27 cellular contexts compared by ENCODE assay signal in the genomic region with DNA sequence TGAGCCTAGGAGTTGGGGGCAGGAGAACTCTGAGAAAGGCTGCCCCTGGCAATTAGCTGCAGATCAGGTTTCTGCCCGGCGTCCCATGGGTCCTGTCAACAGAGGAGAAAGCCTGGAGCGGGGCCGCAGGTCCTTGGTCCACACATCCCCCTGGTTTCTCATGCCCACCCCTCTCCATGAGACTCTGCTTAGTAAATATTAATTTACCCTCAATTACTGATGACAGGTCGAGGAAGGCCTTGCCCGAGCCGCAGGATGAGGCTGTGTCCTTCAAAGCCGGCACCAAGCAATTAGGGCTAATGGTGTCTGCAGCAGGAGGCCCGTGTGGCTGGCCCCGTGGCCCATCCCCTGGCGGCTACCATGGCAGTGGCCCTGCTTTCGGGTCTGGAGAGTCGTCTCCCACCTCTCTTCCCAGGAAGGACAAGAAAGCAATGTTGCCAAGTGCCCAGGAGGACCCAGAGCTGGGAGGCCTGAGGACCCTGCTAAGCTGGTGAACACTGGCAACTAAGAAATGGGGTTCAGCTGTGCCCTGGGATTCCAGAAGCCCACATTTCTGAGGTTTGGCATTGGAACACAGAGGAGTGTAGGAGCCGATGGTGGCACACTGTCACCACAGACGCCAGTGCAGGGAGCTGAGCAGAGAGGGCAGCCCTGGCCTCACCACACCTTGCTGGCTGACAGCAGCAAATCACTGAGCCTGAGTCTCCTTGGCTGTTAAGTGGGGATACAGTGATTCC.
DNase-seq lines count a peak whose midpoint lies in the region; TF ChIP-seq lines count a peak whose summit lies in the region.
"Had no signal": no experiment of that assay in that cellular context is flagged by ENCODE, and none has a peak within 500 bp of the region (broad histone marks: within the 10 kb centered on the region; RNA-seq: fewer than 3 reads in every experiment).

No MANE protein-coding gene starts in this region.

- H4K8ac ChIP-seq in neuronal stem cell (ENCODE audit: low read depth, low read length): no peak overlapping the region

- no peak overlapping the region for H2BK15ac ChIP-seq in neuronal stem cell (ENCODE audit: low read length)

- H3K9me3 ChIP-seq in BE2C (no peaks in the 10 kb centered on the region), neuronal stem cell (replicated peaks in 1 of 2; ENCODE audit: control insufficient read depth in 2 of 2, insufficient read depth in 1 of 2, low read depth in 1 of 2, low read length in 2 of 2) (no peaks in the 10 kb centered on the region), esophagus muscularis mucosa (peaks cover 0 to 10% (median 3%) of the 10 kb centered on the region in 4 donors), neural progenitor cell (ENCODE audit: low read depth) (no peaks in the 10 kb centered on the region)
- H3K9me3 ChIP-seq: ovary had no signal

- H3F3A ChIP-seq in neural progenitor cell (ENCODE audit: low read depth): peaks cover 11% of the 10 kb centered on the region

- WGBS in neuronal stem cell (ENCODE audit: extremely low coverage in 2 of 2, insufficient read length in 2 of 2, insufficient replicate concordance in 1 of 2), 2 donors: no CpG with 5 or more reads among the region's 15 CpGs
- 62% methylated on average over 10 of the region's 15 CpGs for WGBS in esophagus muscularis mucosa

- no peaks in the 10 kb centered on the region for H3K79me1 ChIP-seq in neuronal stem cell (ENCODE audit: low read depth, low read length)

- H3K4me3 ChIP-seq in BE2C (ENCODE audit: low read depth, low read length): no peak overlapping the region
- H3K4me3 ChIP-seq in coronary artery: no peak overlapping the region
- no peak overlapping the region for H3K4me3 ChIP-seq in neuronal stem cell (ENCODE audit: low read length in 2 of 2)
- H3K4me3 ChIP-seq in esophagus muscularis mucosa: no peak overlapping the region
- H3K4me3 ChIP-seq in neural progenitor cell: no peak overlapping the region
- H3K4me3 ChIP-seq: GM23338, K562, ovary had no signal

- H3K4me2 ChIP-seq in neuronal stem cell (ENCODE audit: insufficient read depth, low read length, poor library complexity, severe bottlenecking): no peak overlapping the region
- H3K4me2 ChIP-seq in neural progenitor cell: no peak overlapping the region
- H3K4me2 ChIP-seq: GM23338 had no signal

- no peaks in the 10 kb centered on the region for H3K79me2 ChIP-seq in neural progenitor cell (ENCODE audit: low read depth)

- H2BK120ac ChIP-seq in neuronal stem cell (ENCODE audit: low read depth, low read length): no peak overlapping the region

- no peak overlapping the region for H2AFZ ChIP-seq in neuronal stem cell (ENCODE audit: low read length)
- H2AFZ ChIP-seq in neural progenitor cell (replicated peaks): no peak overlapping the region
- H2AFZ ChIP-seq: GM23338 had no signal

- H3K36me3 Mint-ChIP-seq in neural progenitor cell: no peaks in the 10 kb centered on the region
- H3K36me3 Mint-ChIP-seq: activated naive CD8-positive, alpha-beta T cell treated with anti-CD3 and anti-CD28 coated beads, Interleukin-2, amount 10 ng/mL, durations not matched to agents 7 days and 5 days; mesothelial cell of epicardium; naive thymus-derived CD8-positive, alpha-beta T cell had no signal

- no peak for TF ChIP-seq POLR2A in esophagus muscularis mucosa (IDR thresholded peaks at IDR 0.05; ENCODE audit: low read depth)

- TF ChIP-seq CTCF in BE2C (IDR thresholded peaks at IDR 0.05; ENCODE audit: low read depth, low read length): no peak
- TF ChIP-seq CTCF in coronary artery (IDR thresholded peaks at IDR 0.05): no peak
- TF ChIP-seq CTCF in esophagus muscularis mucosa (IDR thresholded peaks at IDR 0.05): no peak
- TF ChIP-seq CTCF in neural progenitor cell (IDR thresholded peaks at IDR 0.05): no peak

- H3K4ac ChIP-seq in neuronal stem cell (ENCODE audit: low read length): no peak overlapping the region

- H4K20me1 ChIP-seq in neural progenitor cell (ENCODE audit: low read depth): no peaks in the 10 kb centered on the region

- H3K4me1 Mint-ChIP-seq in neural progenitor cell: peaks cover 21% of the 10 kb centered on the region
- H3K4me1 Mint-ChIP-seq: activated naive CD8-positive, alpha-beta T cell treated with anti-CD3 and anti-CD28 coated beads, Interleukin-2, amount 10 ng/mL, durations not matched to agents 7 days and 5 days; activated T-helper 17 cell treated with anti-CD3 and anti-CD28 coated beads, Interleukin-2, amount 50 U/mL, for 72 hours; CD8-positive, alpha-beta memory T cell; naive thymus-derived CD8-positive, alpha-beta T cell had no signal

- no peak overlapping the region for H2BK12ac ChIP-seq in neuronal stem cell (ENCODE audit: low read length)

- H3K27me3 Mint-ChIP-seq in neural progenitor cell (ENCODE audit: insufficient read depth, low read depth): peaks cover 27% of the 10 kb centered on the region
- H3K27me3 Mint-ChIP-seq: activated naive CD8-positive, alpha-beta T cell treated with anti-CD3 and anti-CD28 coated beads, Interleukin-2, amount 10 ng/mL, durations not matched to agents 7 days and 5 days; activated T-helper 17 cell treated with anti-CD3 and anti-CD28 coated beads, Interleukin-2, amount 50 U/mL, for 72 hours had no signal

- H3K4me1 ChIP-seq in BE2C (peaks cover 37% of the 10 kb centered on the region), neuronal stem cell (ENCODE audit: control insufficient read depth in 2 of 2, insufficient read depth in 1 of 2, low read depth in 1 of 2, low read length in 2 of 2) (peaks cover 0 to 20% of the 10 kb centered on the region in 2 donors), esophagus muscularis mucosa (no peaks in the 10 kb centered on the region), neural progenitor cell (peaks cover 32% of the 10 kb centered on the region)

- H3K14ac ChIP-seq in neuronal stem cell (ENCODE audit: low read length): no peak overlapping the region

- H3K27me3 ChIP-seq in BE2C: no peaks in the 10 kb centered on the region
- peaks cover 0 to 46% (median 0%) of the 10 kb centered on the region in 3 experiments for H3K27me3 ChIP-seq in neuronal stem cell (ENCODE audit: control insufficient read depth in 3 of 3, insufficient read depth in 3 of 3, low read depth in 1 of 3, low read length in 3 of 3)
- H3K27me3 ChIP-seq in esophagus muscularis mucosa: peaks cover 0 to 71% (median under 1%) of the 10 kb centered on the region in 4 donors
- no peaks in the 10 kb centered on the region for H3K27me3 ChIP-seq in neural progenitor cell
- H3K27me3 ChIP-seq: ovary had no signal

- peak overlapping the region; percentile 46 for H3K18ac ChIP-seq in neuronal stem cell (ENCODE audit: low read length)

- H2BK5ac ChIP-seq in neuronal stem cell (ENCODE audit: low read length): peak overlapping the region; percentile 93

- peak overlapping the region; percentile 48 for H2AK5ac ChIP-seq in neuronal stem cell (ENCODE audit: low read depth, low read length)

- no peak for TF ChIP-seq EP300 in esophagus muscularis mucosa (IDR thresholded peaks at IDR 0.05)

- H3K27ac ChIP-seq in coronary artery: no peak overlapping the region
- H3K27ac ChIP-seq in neuronal stem cell (replicated peaks; ENCODE audit: low read length): no peak overlapping the region
- no peak overlapping the region for H3K27ac ChIP-seq in esophagus muscularis mucosa (replicated peaks in 1 of 4)
- H3K27ac ChIP-seq in neural progenitor cell: no peak overlapping the region
- H3K27ac ChIP-seq: 22Rv1, ovary, VCaP had no signal

- H3K27ac Mint-ChIP-seq in neural progenitor cell: no peak overlapping the region
- H3K27ac Mint-ChIP-seq: activated naive CD8-positive, alpha-beta T cell treated with anti-CD3 and anti-CD28 coated beads, Interleukin-2, amount 10 ng/mL, durations not matched to agents 7 days and 5 days; activated T-helper 17 cell treated with anti-CD3 and anti-CD28 coated beads, Interleukin-2, amount 50 U/mL, for 72 hours; CD8-positive, alpha-beta memory T cell; GM23338; mesothelial cell of epicardium; naive thymus-derived CD8-positive, alpha-beta T cell; T-helper 2 cell treated with Interferon-gamma antibody and Interleukin-4, amounts not matched to agents 5 μg/mL and 100 μg/mL, for 36 hours had no signal

- peaks cover 3% of the 10 kb centered on the region for H3K9me3 Mint-ChIP-seq in neural progenitor cell

- no peaks in the 10 kb centered on the region for H3K36me3 ChIP-seq in BE2C
- H3K36me3 ChIP-seq in neuronal stem cell (replicated peaks in 1 of 2; ENCODE audit: control insufficient read depth in 2 of 2, insufficient read depth in 2 of 2, low read length in 2 of 2): no peaks in the 10 kb centered on the region
- no peaks in the 10 kb centered on the region for H3K36me3 ChIP-seq in esophagus muscularis mucosa
- H3K36me3 ChIP-seq in neural progenitor cell: no peaks in the 10 kb centered on the region
- H3K36me3 ChIP-seq: ovary had no signal

- peak; percentile 11 for DNase-seq in DMS 273 (lab: John Stamatoyannopoulos, UW; ENCODE audit: unreplicated experiment)
- DNase-seq in DMS 273 treated with DMSO at 0.1 percent for 48 hours (lab: John Stamatoyannopoulos, UW): no peak
- peak; percentile 73 for DNase-seq in BE2C
- peak; percentile 38 for DNase-seq in coronary artery (ENCODE audit: low spot score)
- DNase-seq in neuronal stem cell (ENCODE audit: low spot score): no peak
- no peak for DNase-seq in esophagus muscularis mucosa (ENCODE audit: extremely low spot score)
- DNase-seq in neural progenitor cell (ENCODE audit: low spot score): no peak
- DNase-seq in SIG-M5 treated with dmso at 0.1 percent for 504 hours (lab: John Stamatoyannopoulos, UW; ENCODE audit: unreplicated experiment): no peak
- DNase-seq: activated CD4-positive, alpha-beta T cell treated with anti-CD3 and anti-CD28 coated beads, Interleukin-2, amount 50 U/mL, for 1 hour; activated naive CD8-positive, alpha-beta T cell treated with anti-CD3 and anti-CD28 coated beads, Interleukin-2, amount 10 ng/mL, durations not matched to agents 7 days and 5 days; CD8-positive, alpha-beta memory T cell; central memory CD4-positive, alpha-beta T cell; DMS79; MM.1S; NCI-H1417 treated with DMSO at 0.1 percent for 48 hours; right cardiac atrium; stimulated activated CD4-positive, alpha-beta T cell treated with anti-CD3 and anti-CD28 coated beads, Interleukin-4, amount 100 ng/mL, for 4 hours; stimulated activated naive CD4-positive, alpha-beta T cell treated with Interleukin-2 at 50 U/mL for 16 hours had no signal

- intact Hi-C loops in esophagus muscularis mucosa (cut with DNase I): no loop called here

- H4K91ac ChIP-seq in neuronal stem cell (ENCODE audit: low read depth, low read length, poor library complexity): no peak overlapping the region

- H3K9ac ChIP-seq in neuronal stem cell (ENCODE audit: low read depth, low read length, poor library complexity) (no peak overlapping the region), neural progenitor cell (no peak overlapping the region)

- no peak overlapping the region for H3K23ac ChIP-seq in neuronal stem cell (ENCODE audit: low read depth, low read length, poor library complexity)

- no peak overlapping the region for H3K4me3 Mint-ChIP-seq in neural progenitor cell
- H3K4me3 Mint-ChIP-seq: activated naive CD8-positive, alpha-beta T cell treated with anti-CD3 and anti-CD28 coated beads, Interleukin-2, amount 10 ng/mL, durations not matched to agents 7 days and 5 days; activated T-helper 17 cell treated with anti-CD3 and anti-CD28 coated beads, Interleukin-2, amount 50 U/mL, for 72 hours; CD8-positive, alpha-beta memory T cell; GM23338; mesothelial cell of epicardium; naive thymus-derived CD8-positive, alpha-beta T cell; T-helper 2 cell treated with Interferon-gamma antibody and Interleukin-4, amounts not matched to agents 5 μg/mL and 100 μg/mL, for 36 hours had no signal

Comparison
In these comparisons a context has a peak if more than half of its experiments do, and no peak if none do; other contexts are left out.
1. DNase-seq: peak in DMS 273 (single experiment), BE2C (single experiment) and coronary artery (single experiment); none in DMS 273 treated with DMSO at 0.1 percent for 48 hours (single experiment), neuronal stem cell (single experiment), esophagus muscularis mucosa (single experiment), neural progenitor cell (single experiment) and SIG-M5 treated with dmso at 0.1 percent for 504 hours (single experiment).